Comparison of ENCODE assay signal across 19 cellular contexts in genomic region chr11:11472096-11472495, GRCh38.
"Had no signal": no experiment of that assay in that cellular context is flagged by ENCODE, and none has a peak within 500 bp of the region (broad histone marks: within the 10 kb centered on the region; RNA-seq: fewer than 3 reads in every experiment).

No MANE protein-coding gene starts in this region.

- ATAC-seq: activated CD8-positive, alpha-beta memory T cell treated with anti-CD3 and anti-CD28 coated beads, Interleukin-2, amount 10 ng/mL, durations not matched to agents 7 days and 5 days; activated T-helper 17 cell treated with anti-CD3 and anti-CD28 coated beads, Interleukin-2, amount 50 U/mL, for 72 hours; gastrocnemius medialis had no signal

- DNase-seq: activated CD4-positive, alpha-beta memory T cell treated with anti-CD3 and anti-CD28 coated beads, Interleukin-2, amount 10 ng/mL, durations not matched to agents 7 days and 5 days; activated CD4-positive, alpha-beta T cell treated with anti-CD3 and anti-CD28 coated beads for 48 hours; activated CD4-positive, CD25-positive, alpha-beta regulatory T cell; activated CD8-positive, alpha-beta memory T cell treated with anti-CD3 and anti-CD28 coated beads, Interleukin-2, amount 10 ng/mL, durations not matched to agents 7 days and 5 days; activated naive CD4-positive, alpha-beta T cell treated with anti-CD3 and anti-CD28 coated beads for 36 hours; activated T-cell treated with anti-CD3 and anti-CD28 coated beads, Interleukin-2, amount 50 U/mL, for 1 hour; aorta; brain microvascular endothelial cell; central memory CD4-positive, alpha-beta T cell; colonic mucosa; erythroblast; head of caudate nucleus; stimulated activated CD4-positive, alpha-beta T cell treated with anti-CD3 and anti-CD28 coated beads, Interleukin-1b, Interleukin-23, amount 100 ng/mL, for 48 hours; stimulated activated CD8-positive, alpha-beta memory T cell treated with anti-CD3 and anti-CD28 coated beads, Interleukin-4, amount 100 ng/mL, for 48 hours; stimulated activated naive CD4-positive, alpha-beta T cell treated with Interleukin-2 at 50 U/mL for 16 hours; T-helper 9 cell; thyroid gland had no signal
